In the genomic region with DNA sequence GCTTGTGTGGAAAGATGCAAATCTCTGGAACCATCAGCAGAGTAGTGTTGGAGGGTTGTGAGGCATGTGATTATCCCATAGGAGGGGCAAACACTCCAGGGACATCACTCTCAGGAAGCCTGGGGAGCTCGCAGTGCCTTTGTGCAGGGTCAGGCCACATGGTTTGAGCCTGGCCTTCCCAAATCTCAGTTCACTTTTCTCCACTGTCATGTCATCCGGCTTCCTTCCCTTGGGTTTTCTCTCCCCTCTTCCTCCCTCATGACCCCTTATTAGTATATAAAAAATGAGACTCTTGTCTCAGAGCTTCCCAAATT, we compare ENCODE assay signal across 11 cellular contexts. TPM values are rescaled to one million over a fixed set of nuclear protein-coding genes. Genes with fewer than 3 reads are reported as not detected.
DNase-seq lines count a peak whose midpoint lies in the region; ATAC-seq and TF ChIP-seq lines count a peak whose summit lies in the region.
"Had no signal": no experiment of that assay in that cellular context is flagged by ENCODE, and none has a peak within 500 bp of the region (broad histone marks: within the 10 kb centered on the region; RNA-seq: fewer than 3 reads in every experiment).

No MANE protein-coding gene starts in this region.

- peak overlapping the region; percentile 93 to 100 (median 99) for H3K4me2 ChIP-seq in BLaER1 treated with 17β-estradiol and CSF1 and Interleukin-3, amounts not matched to agents 10 nM and 100 nM
- peak overlapping the region; percentile 14 for H3K4me2 ChIP-seq in neural progenitor cell

- H2AFZ ChIP-seq in neural progenitor cell (replicated peaks) = no peak overlapping the region

- H3K9ac ChIP-seq in BLaER1 treated with 17β-estradiol and CSF1 and Interleukin-3, amounts not matched to agents 10 nM and 100 nM = peak overlapping the region in 8 of 11 experiments; percentile 25 to 79 (median 58); a peak in 12 of 22 replicates
- no peak overlapping the region for H3K9ac ChIP-seq in neural progenitor cell

- DNase-seq in RWPE1 (ENCODE audit: low spot score) (no peak), neural progenitor cell (ENCODE audit: low spot score) (no peak), KBM-7 (no peak), 8988T (no peak), erythroblast (lab: John Stamatoyannopoulos, UW) (no peak)
- DNase-seq in effector memory CD8-positive, alpha-beta T cell = no peak
- no peak for DNase-seq in activated CD4-positive, alpha-beta T cell treated with anti-CD3 and anti-CD28 coated beads for 48 hours
- DNase-seq: NCI-H1694; SIG-M5; stimulated activated naive CD4-positive, alpha-beta T cell had no signal

- H3K4me3 Mint-ChIP-seq in effector memory CD8-positive, alpha-beta T cell = peak overlapping the region; percentile 78 to 97
- H3K4me3 Mint-ChIP-seq in neural progenitor cell = no peak overlapping the region

- CTCF ChIA-PET in RWPE1 (lab: Yijun Ruan, JAX) = interaction anchor here (1.3 kb wide), 1 partner anchor 15 kb away, joined by 4 read pairs; no protein-coding TSS in a partner anchor

- H3K79me2 ChIP-seq in neural progenitor cell (ENCODE audit: low read depth) = peaks cover 94% of the 10 kb centered on the region

- H3F3A ChIP-seq in neural progenitor cell (ENCODE audit: low read depth) = peaks cover 4% of the 10 kb centered on the region

- H3K4me3 ChIP-seq in BLaER1 treated with 17β-estradiol and CSF1 and Interleukin-3, amounts not matched to agents 10 nM and 100 nM = peak overlapping the region in 3 of 10 experiments; percentile 19 to 47 (median 24); a peak in 4 of 20 replicates
- no peak overlapping the region for H3K4me3 ChIP-seq in neural progenitor cell

- TF ChIP-seq CTCF in RWPE1 (conservative IDR thresholded peaks at IDR 0.05; ENCODE audit: low read depth) (no peak), neural progenitor cell (IDR thresholded peaks at IDR 0.05) (no peak)

- peaks cover 56 to 93% (median 70%) of the 10 kb centered on the region in 10 experiments for H3K4me1 ChIP-seq in BLaER1 treated with 17β-estradiol and CSF1 and Interleukin-3, amounts not matched to agents 10 nM and 100 nM
- H3K4me1 ChIP-seq in neural progenitor cell = peaks cover 17% of the 10 kb centered on the region

- H3K27ac Mint-ChIP-seq in effector memory CD8-positive, alpha-beta T cell = peak overlapping the region; percentile 93 to 95
- H3K27ac Mint-ChIP-seq in neural progenitor cell = peak overlapping the region; percentile 35

- in situ Hi-C loops in KBM-7 (cut with MboI; ENCODE audit: low pct_unique_long_range_greater_than_20kb, low sequenced_read_pairs) = no loop called here

- H3K27ac ChIP-seq in BLaER1 treated with 17β-estradiol and CSF1 and Interleukin-3, amounts not matched to agents 10 nM and 100 nM = peak overlapping the region; percentile 49 to 99 (median 65); a peak in 20 of 22 replicates
- H3K27ac ChIP-seq in RWPE1 = peak overlapping the region; percentile 97
- H3K27ac ChIP-seq in neural progenitor cell = no peak overlapping the region

- H3K36me3 Mint-ChIP-seq in effector memory CD8-positive, alpha-beta T cell (ENCODE audit: insufficient read depth) = peaks cover 46% of the 10 kb centered on the region
- H3K36me3 Mint-ChIP-seq in neural progenitor cell = peaks cover 36% of the 10 kb centered on the region

- no peaks in the 10 kb centered on the region for H3K9me3 Mint-ChIP-seq in effector memory CD8-positive, alpha-beta T cell
- peaks cover 20% of the 10 kb centered on the region for H3K9me3 Mint-ChIP-seq in neural progenitor cell

- no peaks in the 10 kb centered on the region for H3K27me3 ChIP-seq in BLaER1 treated with 17β-estradiol and CSF1 and Interleukin-3, amounts not matched to agents 10 nM and 100 nM
- H3K27me3 ChIP-seq in neural progenitor cell = no peaks in the 10 kb centered on the region

- ATAC-seq in effector memory CD8-positive, alpha-beta T cell (replicated peaks) = no peak

- H3K36me3 ChIP-seq in BLaER1 treated with 17β-estradiol and CSF1 and Interleukin-3, amounts not matched to agents 10 nM and 100 nM = peaks cover 83 to 94% (median 91%) of the 10 kb centered on the region in 11 experiments
- H3K36me3 ChIP-seq in neural progenitor cell = no peaks in the 10 kb centered on the region

- POLR2A ChIA-PET in RWPE1 (lab: Yijun Ruan, JAX; ENCODE audit: low non-redundant PET) = no interaction called here

- peaks cover 44 to 93% (median 87%) of the 10 kb centered on the region in 11 experiments for H4K20me1 ChIP-seq in BLaER1 treated with 17β-estradiol and CSF1 and Interleukin-3, amounts not matched to agents 10 nM and 100 nM
- peaks cover 64% of the 10 kb centered on the region for H4K20me1 ChIP-seq in neural progenitor cell (ENCODE audit: low read depth)

- no peaks in the 10 kb centered on the region for H3K27me3 Mint-ChIP-seq in effector memory CD8-positive, alpha-beta T cell
- H3K27me3 Mint-ChIP-seq in neural progenitor cell (ENCODE audit: insufficient read depth, low read depth) = peaks cover 6% of the 10 kb centered on the region

- TF ChIP-seq POLR2A in erythroblast (IDR thresholded peaks at IDR 0.05; ENCODE audit: low read length) = no peak

- peaks cover 0 to 46% (median 41%) of the 10 kb centered on the region in 11 experiments; a peak in 20 of 22 replicates for H3K9me3 ChIP-seq in BLaER1 treated with 17β-estradiol and CSF1 and Interleukin-3, amounts not matched to agents 10 nM and 100 nM (replicated peaks in 1 of 11)
- H3K9me3 ChIP-seq in neural progenitor cell (ENCODE audit: low read depth) = no peaks in the 10 kb centered on the region

- H3K4me1 Mint-ChIP-seq in effector memory CD8-positive, alpha-beta T cell (ENCODE audit: low read depth in 2 of 2) = peaks cover 68 to 74% of the 10 kb centered on the region in 2 donors
- peaks cover 36% of the 10 kb centered on the region for H3K4me1 Mint-ChIP-seq in neural progenitor cell

RNA-seq across cellular contexts. Expression of gene TSPAN14, which starts 20.4 kb away (rescaled TPM):
- total RNA-seq in neural progenitor cell (ENCODE audit: low replicate concordance) = 32.7 and 68.9 TPM in 2 replicates
